Comparison of ENCODE assay signal across 12 cellular contexts in genomic region chr7:6071406-6071805, GRCh38. TPM values are rescaled to one million over a fixed set of nuclear protein-coding genes. Genes with fewer than 3 reads are reported as not detected.
DNase-seq lines count a peak whose midpoint lies in the region; ATAC-seq and TF ChIP-seq lines count a peak whose summit lies in the region.
"Had no signal": no experiment of that assay in that cellular context is flagged by ENCODE, and none has a peak within 500 bp of the region (broad histone marks: within the 10 kb centered on the region; RNA-seq: fewer than 3 reads in every experiment).

No MANE protein-coding gene starts in this region.

- no peak for TF ChIP-seq CTCF in GM06990 (IDR thresholded peaks at IDR 0.05; ENCODE audit: insufficient read depth, low read length, poor library complexity, severe bottlenecking)
- TF ChIP-seq CTCF in adrenal gland (IDR thresholded peaks at IDR 0.05) = no peak

- no peak overlapping the region for H3K27ac ChIP-seq in adrenal gland
- H3K27ac ChIP-seq: PC-9 had no signal

- 64 to 74% (median 70%) methylated on average over 3 of the region's 3 CpGs for WGBS in adrenal gland, 4 donors

- no peaks in the 10 kb centered on the region for H3K9me3 ChIP-seq in adrenal gland (replicated peaks in 1 of 3)

- no peaks in the 10 kb centered on the region for H3K27me3 ChIP-seq in GM06990 (replicated peaks; ENCODE audit: control insufficient read depth, insufficient read depth, low read length)
- no peaks in the 10 kb centered on the region for H3K27me3 ChIP-seq in adrenal gland

- no peaks in the 10 kb centered on the region for H3K4me1 ChIP-seq in adrenal gland (replicated peaks in 1 of 2)

- ATAC-seq in GM19372 (IDR thresholded peaks at IDR 0.05; ENCODE audit: low read depth, unreplicated experiment) = peak; percentile 61
- peak; percentile 87 for ATAC-seq in HG02943 (IDR thresholded peaks at IDR 0.05; ENCODE audit: low read depth, unreplicated experiment)

- no peak for TF ChIP-seq POLR2A in adrenal gland (IDR thresholded peaks at IDR 0.05)

- intact Hi-C loops in adrenal gland (cut with DNase I) = no loop called here

- H3K36me3 ChIP-seq in GM06990 (ENCODE audit: control insufficient read depth, insufficient read depth, low read length) (no peaks in the 10 kb centered on the region), adrenal gland (replicated peaks in 1 of 2) (no peaks in the 10 kb centered on the region)

- H3K4me3 ChIP-seq in GM06990 (replicated peaks; ENCODE audit: low read depth, low read length) (no peak overlapping the region), adrenal gland (no peak overlapping the region)
- H3K4me3 ChIP-seq: PC-9 had no signal

- DNase-seq in GM06990 (ENCODE audit: extremely low read depth, insufficient read length) (peak; percentile 50), NAMALWA (ENCODE audit: low spot score) (peak; percentile 76), A172 (ENCODE audit: low spot score) (no peak), adrenal gland (no peak), SHP77 (lab: John Stamatoyannopoulos, UW) (no peak)
- DNase-seq in stimulated activated naive CD4-positive, alpha-beta T cell treated with Interleukin-2 at 50 U/mL for 16 hours (lab: John Stamatoyannopoulos, UW) = no peak
- DNase-seq: activated gamma-delta T cell treated with Interleukin-2 at 50 U/mL for 16 hours, Calu3, glutamatergic neuron, PC-9 had no signal

RNA-seq across cellular contexts. Expression of gene EIF2AK1, which starts 12.4 kb away (rescaled TPM):
- total RNA-seq in A172 (2014; rRNA removed; shearing (Covaris generic)) = 71.8 and 175 TPM in 2 replicates
- 100 to 1,000 TPM in 7 of 8 donors, 10 to 100 TPM in 1; 91.3 to 292 (median 139) TPM for total RNA-seq in adrenal gland
- polyA plus RNA-seq in adrenal gland = 100 to 1,000 TPM in 1 of 3 donors, 10 to 100 TPM in 2; 56.9 to 119 (median 65.0) TPM

RNA-seq across cellular contexts. Expression of gene USP42, which starts 33.3 kb away (rescaled TPM):
- 6.3 and 7.9 TPM in 2 replicates for total RNA-seq in A172 (2014; rRNA removed; shearing (Covaris generic))
- 10 to 100 TPM in 1 of 8 donors, 1 to 10 TPM in 7; 5.5 to 15.0 (median 7.9) TPM for total RNA-seq in adrenal gland
- 1 to 10 TPM; 3.5 to 5.6 (median 5.3) TPM for polyA plus RNA-seq in adrenal gland

RNA-seq across cellular contexts. Expression of gene ANKRD61, which starts 40.2 kb away (rescaled TPM):
- total RNA-seq in A172 (2014; rRNA removed; shearing (Covaris generic)) = 1.0 TPM in 1 of 2 replicates, not detected in the other
- under 1 TPM in 1 of 8 donors, not detected in 7; 0.52 TPM for total RNA-seq in adrenal gland
- polyA plus RNA-seq in adrenal gland = under 1 TPM in 2 of 3 donors, not detected in 1; 0.13 to 0.35 TPM

Comparison
In these comparisons a context has a peak if more than half of its experiments do, and no peak if none do; other contexts are left out.
1. DNase-seq: peak in GM06990 (single experiment) and NAMALWA (single experiment); none in stimulated activated naive CD4-positive, alpha-beta T cell treated with Interleukin-2 at 50 U/mL for 16 hours (single experiment), A172 (single experiment), adrenal gland (0 of 7) and SHP77 (0 of 2).